Comparison of ENCODE assay signal across 26 cellular contexts in the genomic region with DNA sequence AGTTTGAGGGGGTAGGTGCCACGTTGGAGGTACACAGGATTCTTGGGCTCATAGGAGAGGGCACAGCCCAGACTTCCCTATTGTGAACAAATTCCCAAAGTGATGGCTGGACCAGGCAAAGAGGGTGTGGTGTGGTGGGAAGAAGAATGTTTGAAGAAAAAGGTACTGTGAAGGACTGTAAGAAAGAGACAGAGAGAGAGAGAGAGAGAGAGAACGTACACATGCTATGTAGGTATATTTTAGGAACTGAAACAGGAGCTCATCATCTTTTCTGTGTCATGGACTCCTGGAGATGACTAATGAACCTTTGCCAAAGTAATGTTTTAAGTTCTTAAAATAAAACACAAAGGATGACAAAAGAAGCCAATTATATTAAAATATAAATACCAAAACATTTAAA.
"Had no signal": no experiment of that assay in that cellular context is flagged by ENCODE, and none has a peak within 500 bp of the region (broad histone marks: within the 10 kb centered on the region; RNA-seq: fewer than 3 reads in every experiment).

No MANE protein-coding gene starts in this region.

- ATAC-seq: activated CD8-positive, alpha-beta T cell treated with anti-CD3 and anti-CD28 coated beads for 36 hours; activated T-cell treated with anti-CD3 and anti-CD28 coated beads, Interleukin-2, amount 50 U/mL, for 72 hours; activated T-helper 17 cell treated with anti-CD3 and anti-CD28 coated beads, Interleukin-2, amount 50 U/mL, for 72 hours had no signal

- DNase-seq: activated CD4-positive, alpha-beta T cell treated with anti-CD3 and anti-CD28 coated beads for 1 hour; activated CD4-positive, alpha-beta T cell treated with anti-CD3 and anti-CD28 coated beads for 48 hours; activated CD4-positive, alpha-beta T cell treated with anti-CD3 and anti-CD28 coated beads, Interleukin-2, amount 50 U/mL, for 4 hours; activated CD4-positive, CD25-positive, alpha-beta regulatory T cell; activated CD8-positive, alpha-beta T cell treated with anti-CD3 and anti-CD28 coated beads for 36 hours; activated gamma-delta T cell; activated naive CD4-positive, alpha-beta T cell treated with Interleukin-2 at 50 U/mL for 16 hours; activated naive CD8-positive, alpha-beta T cell treated with anti-CD3 and anti-CD28 coated beads, Interleukin-2, amount 10 ng/mL, durations not matched to agents 7 days and 5 days; activated T-cell treated with anti-CD3 and anti-CD28 coated beads, Interleukin-2, amount 50 U/mL, for 1 hour; activated T-cell treated with anti-CD3 and anti-CD28 coated beads, Interleukin-2, amount 50 U/mL, for 72 hours; amygdala; MV-4-11; NCI-H1092; NCI-H1436 treated with DMSO at 0.1 percent for 48 hours; NCI-H1694 treated with DMSO at 0.1 percent for 48 hours; NCI-H2029; NCI-H345; NCI-H526; NCI-H748 treated with DMSO at 0.1 percent for 48 hours; NK-92 treated with Interleukin-12 subunit alpha and Interleukin-12 subunit beta, amount 100 ng/mL, for 24 hours; PC-9; Right ventricle myocardium superior; SJCRH30; T1000; WERI-Rb-1 had no signal
